ENCODE assay signal across 9 cellular contexts in genomic region chr1:54153548-54154439, GRCh38. TPM values are rescaled to one million over a fixed set of nuclear protein-coding genes. Genes with fewer than 3 reads are reported as not detected.
DNase-seq lines count a peak whose midpoint lies in the region; ATAC-seq and TF ChIP-seq lines count a peak whose summit lies in the region.
"Had no signal": no experiment of that assay in that cellular context is flagged by ENCODE, and none has a peak within 500 bp of the region (broad histone marks: within the 10 kb centered on the region; RNA-seq: fewer than 3 reads in every experiment).

No MANE protein-coding gene starts in this region.

- no peaks in the 10 kb centered on the region for H3K36me3 Mint-ChIP-seq in activated CD4-positive, alpha-beta T cell treated with anti-CD3 and anti-CD28 coated beads, Interleukin-2, amount 10 ng/mL, durations not matched to agents 7 days and 5 days (ENCODE audit: low read depth)

- H3K4me3 ChIP-seq in heart left ventricle (no peak overlapping the region), skeletal muscle tissue (ENCODE audit: low read length in 3 of 3) (peak overlapping the region; percentile 3 to 52 (median 49))

- CTCF ChIA-PET in HEK293T (lab: Yijun Ruan, JAX) = no interaction called here
- CTCF ChIA-PET in activated CD4-positive, alpha-beta T cell treated with anti-CD3 and anti-CD28 coated beads, Interleukin-2, amount 10 ng/mL, durations not matched to agents 7 days and 5 days (lab: Charles Lee) = interaction anchor here (0.5 kb wide), 1 partner anchor 379 kb away, joined by 3 read pairs; no protein-coding TSS in a partner anchor

- intact Hi-C loops in heart left ventricle (cut with DNase I) = no loop called here

- POLR2A ChIA-PET in HEK293T (lab: Yijun Ruan, JAX) = no interaction called here
- POLR2A ChIA-PET in activated CD4-positive, alpha-beta T cell treated with anti-CD3 and anti-CD28 coated beads, Interleukin-2, amount 10 ng/mL, durations not matched to agents 7 days and 5 days (lab: Charles Lee) = no interaction called here

- H3K9me3 ChIP-seq in heart left ventricle (no peaks in the 10 kb centered on the region), skeletal muscle tissue (ENCODE audit: control insufficient read depth in 3 of 3, low read length in 3 of 3) (no peaks in the 10 kb centered on the region)

- H3K27ac Mint-ChIP-seq in activated CD4-positive, alpha-beta T cell treated with anti-CD3 and anti-CD28 coated beads, Interleukin-2, amount 10 ng/mL, durations not matched to agents 7 days and 5 days = no peak overlapping the region

- H3K4me1 Mint-ChIP-seq in activated CD4-positive, alpha-beta T cell treated with anti-CD3 and anti-CD28 coated beads, Interleukin-2, amount 10 ng/mL, durations not matched to agents 7 days and 5 days = peaks cover 6% of the 10 kb centered on the region

- TF ChIP-seq POLR2A in heart left ventricle (IDR thresholded peaks at IDR 0.05) = no peak

- H3K4me3 Mint-ChIP-seq in activated CD4-positive, alpha-beta T cell treated with anti-CD3 and anti-CD28 coated beads, Interleukin-2, amount 10 ng/mL, durations not matched to agents 7 days and 5 days = no peak overlapping the region

- H3K27ac ChIP-seq in heart left ventricle (no peak overlapping the region), skeletal muscle tissue (ENCODE audit: low read depth, low read length) (peak overlapping the region; percentile 56)

- H3K27me3 ChIP-seq in heart left ventricle (no peaks in the 10 kb centered on the region), skeletal muscle tissue (ENCODE audit: control insufficient read depth in 3 of 3, insufficient read depth in 3 of 3, low read length in 3 of 3) (no peaks in the 10 kb centered on the region)

- H3K36me3 ChIP-seq in heart left ventricle (no peaks in the 10 kb centered on the region), skeletal muscle tissue (ENCODE audit: control insufficient read depth in 3 of 3, insufficient read depth in 3 of 3, low read length in 3 of 3) (no peaks in the 10 kb centered on the region)

- 63 to 74% (median 67%) methylated on average over 19 of the region's 19 CpGs for WGBS in heart left ventricle, 4 donors

- peaks cover 0 to 8% (median 0%) of the 10 kb centered on the region in 12 donors for H3K4me1 ChIP-seq in heart left ventricle
- H3K4me1 ChIP-seq in skeletal muscle tissue (ENCODE audit: control insufficient read depth in 3 of 3, insufficient read depth in 3 of 3, low read length in 3 of 3) = peaks cover 15 to 18% (median 16%) of the 10 kb centered on the region in 3 donors

- TF ChIP-seq CTCF in heart left ventricle (IDR thresholded peaks at IDR 0.05) = no peak

- no peaks in the 10 kb centered on the region for H3K9me3 Mint-ChIP-seq in activated CD4-positive, alpha-beta T cell treated with anti-CD3 and anti-CD28 coated beads, Interleukin-2, amount 10 ng/mL, durations not matched to agents 7 days and 5 days

- DNase-seq in HEK293T (ENCODE audit: extremely low spot score) (peak; percentile 48), RPMI7951 (ENCODE audit: low read depth) (peak; percentile 55), heart left ventricle (peak in 1 of 5 donors; percentile 66), mesenteric fat pad (ENCODE audit: low spot score) (no peak)
- no peak for DNase-seq in activated CD4-positive, alpha-beta T cell treated with anti-CD3 and anti-CD28 coated beads, Interleukin-2, amount 10 ng/mL, durations not matched to agents 7 days and 5 days

- ATAC-seq in heart left ventricle (peak; percentile 42 to 86 (median 68)), GM21526 (IDR thresholded peaks at IDR 0.05; ENCODE audit: low FRiP score, unreplicated experiment) (no peak), GM21619 (IDR thresholded peaks at IDR 0.05; ENCODE audit: unreplicated experiment) (no peak)

- peak overlapping the region in 2 of 3 donors; percentile 23 to 57 for H3K9ac ChIP-seq in skeletal muscle tissue (ENCODE audit: low read depth in 1 of 3, low read length in 3 of 3)

- H3K27me3 Mint-ChIP-seq in activated CD4-positive, alpha-beta T cell treated with anti-CD3 and anti-CD28 coated beads, Interleukin-2, amount 10 ng/mL, durations not matched to agents 7 days and 5 days = no peaks in the 10 kb centered on the region

TF ChIP-seq in HEK293T, 16 proteins besides CTCF, POLR2A, EP300 and RAD21:
- TF ChIP-seq ZNF384 (IDR thresholded peaks at IDR 0.05) = no peak
- TF ChIP-seq PKNOX1 (IDR thresholded peaks at IDR 0.05) = no peak
- no peak for TF ChIP-seq ARNT (IDR thresholded peaks at IDR 0.05)
- no peak for TF ChIP-seq SP1 (IDR thresholded peaks at IDR 0.05)
- no peak for TF ChIP-seq ELF4 (IDR thresholded peaks at IDR 0.05)
- no peak for TF ChIP-seq FOXM1 (IDR thresholded peaks at IDR 0.05; ENCODE audit: borderline replicate concordance)
- no peak for TF ChIP-seq HDGF (IDR thresholded peaks at IDR 0.05; ENCODE audit: borderline replicate concordance)
- TF ChIP-seq LEF1 (IDR thresholded peaks at IDR 0.05; ENCODE audit: borderline replicate concordance) = no peak
- TF ChIP-seq L3MBTL2 (conservative IDR thresholded peaks at IDR 0.05) = no peak
- no peak for TF ChIP-seq BHLHE40 (IDR thresholded peaks at IDR 0.05; ENCODE audit: borderline replicate concordance)
- no peak for TF ChIP-seq SUZ12 (IDR thresholded peaks at IDR 0.05)
- no peak for TF ChIP-seq NFRKB (IDR thresholded peaks at IDR 0.05)
- no peak for TF ChIP-seq FOXK2 (IDR thresholded peaks at IDR 0.05)
- no peak for TF ChIP-seq CTBP1 (IDR thresholded peaks at IDR 0.05; ENCODE audit: borderline replicate concordance)
- no peak for TF ChIP-seq TARDBP (IDR thresholded peaks at IDR 0.05)
- TF ChIP-seq FOXA1 (IDR thresholded peaks at IDR 0.05) = no peak

RNA-seq across cellular contexts. Expression of gene CDCP2, which starts 1.0 kb away (rescaled TPM):
- not detected in 2 replicates for total RNA-seq in RPMI7951 (2014; rRNA removed; shearing (Covaris generic))
- total RNA-seq in heart left ventricle = under 1 TPM in 1 of 9 donors, not detected in 8; 0.29 TPM
- not detected for polyA plus RNA-seq in heart left ventricle
- not detected for total RNA-seq in skeletal muscle tissue
- total RNA-seq in activated CD4-positive, alpha-beta T cell treated with anti-CD3 and anti-CD28 coated beads, Interleukin-2, amount 10 ng/mL, durations not matched to agents 7 days and 5 days = not detected
- 0.19 TPM for total RNA-seq in mesenteric fat pad
- polyA plus RNA-seq: thymus had no signal

RNA-seq across cellular contexts. Expression of gene CYB5RL, which starts 46.0 kb away (rescaled TPM):
- total RNA-seq in RPMI7951 (2014; rRNA removed; shearing (Covaris generic)) = 5.4 and 5.8 TPM in 2 replicates
- 1 to 10 TPM; 2.8 to 7.5 (median 4.4) TPM for total RNA-seq in heart left ventricle
- 1 to 10 TPM; 2.2 to 2.7 TPM for polyA plus RNA-seq in heart left ventricle
- 5.2 TPM for total RNA-seq in skeletal muscle tissue
- 10 to 100 TPM; 10.8 to 13.4 TPM for total RNA-seq in activated CD4-positive, alpha-beta T cell treated with anti-CD3 and anti-CD28 coated beads, Interleukin-2, amount 10 ng/mL, durations not matched to agents 7 days and 5 days
- total RNA-seq in mesenteric fat pad = 5.2 TPM

RNA-seq across cellular contexts. Expression of gene MRPL37, which starts 46.2 kb away (rescaled TPM):
- total RNA-seq in RPMI7951 (2014; rRNA removed; shearing (Covaris generic)) = 144 TPM in 2 replicates
- total RNA-seq in heart left ventricle = 100 to 1,000 TPM in 2 of 9 donors, 10 to 100 TPM in 7; 75.6 to 122 (median 89.3) TPM
- 10 to 100 TPM; 46.7 to 78.1 TPM for polyA plus RNA-seq in heart left ventricle
- total RNA-seq in skeletal muscle tissue = 32.9 TPM
- total RNA-seq in activated CD4-positive, alpha-beta T cell treated with anti-CD3 and anti-CD28 coated beads, Interleukin-2, amount 10 ng/mL, durations not matched to agents 7 days and 5 days = 10 to 100 TPM; 93.8 to 95.2 TPM
- total RNA-seq in mesenteric fat pad = 54.2 TPM

Comparison
In these comparisons a context has a peak if more than half of its experiments do, and no peak if none do; other contexts are left out.
1. DNase-seq: peak in HEK293T (single experiment) and RPMI7951 (single experiment); none in activated CD4-positive, alpha-beta T cell treated with anti-CD3 and anti-CD28 coated beads, Interleukin-2, amount 10 ng/mL, durations not matched to agents 7 days and 5 days (single experiment) and mesenteric fat pad (single experiment).
2. ATAC-seq: peak in heart left ventricle (4 of 4); none in GM21526 (single experiment) and GM21619 (single experiment).
3. H3K4me3 ChIP-seq: peak in skeletal muscle tissue (3 of 3); none in heart left ventricle (0 of 12).